Comparison of ENCODE assay signal across 13 cellular contexts in the genomic region with DNA sequence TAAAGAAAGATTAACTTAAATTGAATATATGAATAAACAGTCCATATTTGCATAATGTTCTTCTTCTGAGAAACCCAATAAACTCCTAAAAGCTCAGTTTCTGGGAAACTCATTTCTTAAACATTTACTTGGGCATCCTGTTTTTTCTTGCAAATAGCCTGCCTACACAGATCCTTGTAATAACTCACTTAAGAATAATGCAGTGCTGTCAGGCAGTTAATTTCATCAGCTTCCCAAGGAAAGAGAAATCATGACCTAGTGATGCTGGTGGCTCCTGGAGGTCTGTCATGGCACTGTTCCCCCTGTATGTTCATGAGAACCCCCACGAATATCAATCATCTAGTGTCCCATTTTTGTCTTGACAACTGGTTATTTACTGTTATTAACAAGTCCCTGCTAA.
"Had no signal": no experiment of that assay in that cellular context is flagged by ENCODE, and none has a peak within 500 bp of the region (broad histone marks: within the 10 kb centered on the region; RNA-seq: fewer than 3 reads in every experiment).

No MANE protein-coding gene starts in this region.

- H3K4me3 Mint-ChIP-seq: dendritic cell treated with granulocyte-macrophage colony-stimulating factor and Interleukin-4, amounts not matched to agents 40 ng/mL and 50 ng/mL, for 4 days; effector memory CD8-positive, alpha-beta T cell; naive B cell; nephron had no signal

- ATAC-seq: effector memory CD8-positive, alpha-beta T cell had no signal

- H3K27me3 Mint-ChIP-seq: dendritic cell treated with granulocyte-macrophage colony-stimulating factor and Interleukin-4, amounts not matched to agents 40 ng/mL and 50 ng/mL, for 4 days; naive B cell had no signal

- H3K9me3 Mint-ChIP-seq: dendritic cell treated with granulocyte-macrophage colony-stimulating factor and Interleukin-4, amounts not matched to agents 40 ng/mL and 50 ng/mL, for 4 days; effector memory CD8-positive, alpha-beta T cell had no signal

- H3K27me3 ChIP-seq: esophagus squamous epithelium, right atrium auricular region, sigmoid colon had no signal

- H3K36me3 ChIP-seq: esophagus squamous epithelium, right atrium auricular region, sigmoid colon had no signal

- H3K27ac Mint-ChIP-seq: dendritic cell treated with granulocyte-macrophage colony-stimulating factor and Interleukin-4, amounts not matched to agents 40 ng/mL and 50 ng/mL, for 4 days; effector memory CD8-positive, alpha-beta T cell; nephron had no signal

- H3K4me1 ChIP-seq: esophagus squamous epithelium, right atrium auricular region had no signal

- H3K9me3 ChIP-seq: esophagus squamous epithelium, right atrium auricular region, sigmoid colon had no signal

- H3K4me1 Mint-ChIP-seq: naive B cell, nephron had no signal

- H3K27ac ChIP-seq: esophagus squamous epithelium, right atrium auricular region, sigmoid colon had no signal

- H3K4me3 ChIP-seq: esophagus squamous epithelium, right atrium auricular region, sigmoid colon had no signal

- H3K36me3 Mint-ChIP-seq: naive B cell had no signal

- DNase-seq: effector memory CD8-positive, alpha-beta T cell; esophagus squamous epithelium; foreskin fibroblast; mesendoderm; naive B cell; sigmoid colon; small intestine; stimulated activated CD4-positive, alpha-beta T cell treated with anti-CD3 and anti-CD28 coated beads, Interleukin-2, amount 100 ng/mL, for 48 hours; stimulated activated naive CD4-positive, alpha-beta T cell treated with Interleukin-2 at 50 U/mL for 16 hours; trophoblast cell had no signal
